21 cellular contexts compared by ENCODE assay signal in the genomic region with DNA sequence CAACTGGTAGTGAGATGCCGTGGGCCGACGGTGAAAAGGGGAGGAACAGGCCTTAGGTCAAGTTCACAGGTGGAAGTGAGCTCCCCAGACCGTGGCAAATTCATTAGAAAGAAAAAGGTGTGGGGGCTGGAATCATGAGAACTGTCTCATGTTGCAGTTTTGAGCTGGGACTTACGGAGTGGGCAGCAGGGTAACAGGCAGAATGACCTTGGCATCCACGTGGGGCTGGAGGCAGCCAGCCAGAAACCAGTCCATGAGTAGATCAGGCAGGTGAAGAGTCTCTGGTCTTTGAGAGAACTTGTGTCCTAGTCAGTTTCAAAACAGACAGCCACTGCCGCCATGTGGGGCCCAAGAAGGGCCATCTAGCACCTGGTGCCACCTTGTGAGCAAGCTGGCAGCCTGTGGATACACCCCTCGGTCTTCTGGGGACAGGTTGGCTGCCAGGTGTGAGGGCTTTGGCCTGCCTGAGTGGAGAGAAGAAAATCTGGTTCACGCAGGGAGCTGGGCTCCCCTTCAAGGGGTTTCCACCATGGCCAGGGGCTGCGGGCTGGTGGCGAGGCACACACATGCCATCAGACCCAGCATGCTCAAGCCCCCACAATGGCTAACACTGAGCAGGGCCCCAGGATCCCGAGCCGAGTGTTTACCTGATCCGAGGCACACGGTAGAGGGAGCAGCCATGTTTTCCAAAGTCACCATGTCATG. TPM values are rescaled to one million over a fixed set of nuclear protein-coding genes. Genes with fewer than 3 reads are reported as not detected.
DNase-seq lines count a peak whose midpoint lies in the region; ATAC-seq and TF ChIP-seq lines count a peak whose summit lies in the region.
"Had no signal": no experiment of that assay in that cellular context is flagged by ENCODE, and none has a peak within 500 bp of the region (broad histone marks: within the 10 kb centered on the region; RNA-seq: fewer than 3 reads in every experiment).

No MANE protein-coding gene starts in this region.

- peaks cover 45% of the 10 kb centered on the region for H3K4me1 Mint-ChIP-seq in activated CD4-positive, alpha-beta T cell treated with anti-CD3 and anti-CD28 coated beads for 36 hours
- H3K4me1 Mint-ChIP-seq in CD14-positive monocyte (peaks cover 37% of the 10 kb centered on the region), T-helper 17 cell (peaks cover 31% of the 10 kb centered on the region), MCF 10A (ENCODE audit: insufficient read depth, unreplicated experiment) (peaks cover 12% of the 10 kb centered on the region)

- no peak for ATAC-seq in activated CD4-positive, alpha-beta T cell treated with anti-CD3 and anti-CD28 coated beads for 36 hours
- no peak for ATAC-seq in T-helper 17 cell
- no peak for ATAC-seq in SK-N-SH treated with all-trans-retinoic acid at 6 μM for 48 hours

- H3K36me3 Mint-ChIP-seq in activated CD4-positive, alpha-beta T cell treated with anti-CD3 and anti-CD28 coated beads for 36 hours (ENCODE audit: low read depth) = peaks cover 28% of the 10 kb centered on the region
- H3K36me3 Mint-ChIP-seq in CD14-positive monocyte (peaks cover 42 to 66% of the 10 kb centered on the region in 2 donors), T-helper 17 cell (ENCODE audit: low read depth) (peaks cover 2% of the 10 kb centered on the region), MCF 10A (ENCODE audit: insufficient read depth, unreplicated experiment) (peaks cover 43% of the 10 kb centered on the region)

- intact Hi-C loops in activated CD4-positive, alpha-beta T cell treated with anti-CD3 and anti-CD28 coated beads for 36 hours (cut with DNase I, micrococcal nuclease) = no loop called here
- intact Hi-C loops in CD14-positive monocyte (cut with micrococcal nuclease) = loop anchor here in 1 of 2 donors (2.0 to 5.0 kb wide), 2 partner anchors 125 to 344 kb away; no protein-coding TSS in a partner anchor
- intact Hi-C loops in MCF 10A (cut with micrococcal nuclease) = loop anchor here (5.0 kb wide), 1 partner anchor 104 kb away; no protein-coding TSS in a partner anchor

- H3K9me3 Mint-ChIP-seq in activated CD4-positive, alpha-beta T cell treated with anti-CD3 and anti-CD28 coated beads for 36 hours (ENCODE audit: low read depth) = no peaks in the 10 kb centered on the region
- H3K9me3 Mint-ChIP-seq in CD14-positive monocyte (no peaks in the 10 kb centered on the region), MCF 10A (ENCODE audit: unreplicated experiment) (no peaks in the 10 kb centered on the region)
- H3K9me3 Mint-ChIP-seq: CD8-positive, alpha-beta memory T cell; IgD-negative memory B cell had no signal

- no TSS peak for BruUV-seq in MCF 10A (replicated peaks; lab: Mats Ljungman, UMichigan)

- POLR2A ChIA-PET in activated CD4-positive, alpha-beta T cell treated with anti-CD3 and anti-CD28 coated beads for 36 hours (lab: Charles Lee) = interaction anchor here (1.2 kb wide), 1 partner anchor 81 kb away, joined by 4 read pairs; no protein-coding TSS in a partner anchor
- POLR2A ChIA-PET in MCF 10A (lab: Yijun Ruan, JAX) = interaction anchor here (1.0 kb wide), 1 partner anchor 25 kb away, joined by 7 read pairs; a partner anchor contains a TSS

- H3K27ac Mint-ChIP-seq in activated CD4-positive, alpha-beta T cell treated with anti-CD3 and anti-CD28 coated beads for 36 hours = peak overlapping the region; percentile 13
- H3K27ac Mint-ChIP-seq in CD14-positive monocyte (peak overlapping the region in 5 of 7 donors; percentile 48 to 63 (median 50)), T-helper 17 cell (peak overlapping the region; percentile 99), MCF 10A (ENCODE audit: low read depth, unreplicated experiment) (no peak overlapping the region)

- no peak for DNase-seq in activated CD4-positive, alpha-beta T cell treated with anti-CD3 and anti-CD28 coated beads for 36 hours
- DNase-seq in activated CD4-positive, alpha-beta T cell treated with anti-CD3 and anti-CD28 coated beads, Interleukin-2, amount 50 U/mL, for 48 hours = no peak
- DNase-seq in CD14-positive monocyte (ENCODE audit: low spot score) (no peak), T-helper 17 cell (no peak), left kidney (ENCODE audit: low read depth, low spot score) (peak; percentile 42), MCF 10A (ENCODE audit: unreplicated experiment) (no peak), NCI-H2107 (lab: John Stamatoyannopoulos, UW) (no peak)
- DNase-seq: Calu3, DMS153, Karpas-422, NCI-H1417, NCI-H1694 treated with DMSO at 0.1 percent for 48 hours, NCI-H2081 treated with DMSO at 0.1 percent for 48 hours, NCI-H446, PC-9, RPMI8226, SHP77 treated with DMSO at 0.1 percent for 48 hours had no signal

- H3K27me3 Mint-ChIP-seq in activated CD4-positive, alpha-beta T cell treated with anti-CD3 and anti-CD28 coated beads for 36 hours = no peaks in the 10 kb centered on the region
- peaks cover 0 to 2% (median 1%) of the 10 kb centered on the region in 3 donors for H3K27me3 Mint-ChIP-seq in CD14-positive monocyte (ENCODE audit: low read depth in 3 of 3)
- no peaks in the 10 kb centered on the region for H3K27me3 Mint-ChIP-seq in T-helper 17 cell
- H3K27me3 Mint-ChIP-seq in MCF 10A (ENCODE audit: insufficient read depth, unreplicated experiment) = no peaks in the 10 kb centered on the region
- H3K27me3 Mint-ChIP-seq: IgD-negative memory B cell had no signal

- H3K9me3 ChIP-seq in T-helper 17 cell (ENCODE audit: control insufficient read depth, low read length, poor library complexity, severe bottlenecking) = no peaks in the 10 kb centered on the region
- H3K9me3 ChIP-seq: BLaER1 treated with 17β-estradiol and CSF1 and Interleukin-3, amounts not matched to agents 10 nM and 100 nM had no signal

- CTCF ChIA-PET in activated CD4-positive, alpha-beta T cell treated with anti-CD3 and anti-CD28 coated beads for 36 hours (lab: Charles Lee) = interaction anchor here (0.6 to 6.9 kb wide), 22 partner anchors 10 to 213 kb away, joined by 3 to 123 read pairs (median 6); a partner anchor contains a TSS
- CTCF ChIA-PET in MCF 10A (lab: Yijun Ruan, JAX) = interaction anchor here (0.6 to 7.5 kb wide), 30 partner anchors 9 to 335 kb away, joined by 3 to 176 read pairs (median 4); a partner anchor contains a TSS

- no peak for TF ChIP-seq CTCF in CD14-positive monocyte (IDR thresholded peaks at IDR 0.05)
- TF ChIP-seq CTCF in MCF 10A (IDR thresholded peaks at IDR 0.05; ENCODE audit: unreplicated experiment) = no peak

- no peak overlapping the region for H3K4me3 Mint-ChIP-seq in activated CD4-positive, alpha-beta T cell treated with anti-CD3 and anti-CD28 coated beads for 36 hours
- no peak overlapping the region for H3K4me3 Mint-ChIP-seq in CD14-positive monocyte
- peak overlapping the region; percentile 15 for H3K4me3 Mint-ChIP-seq in T-helper 17 cell
- no peak overlapping the region for H3K4me3 Mint-ChIP-seq in MCF 10A (ENCODE audit: unreplicated experiment)

TF ChIP-seq in SK-N-SH treated with all-trans-retinoic acid at 6 μM for 48 hours, 23 proteins besides CTCF, POLR2A, EP300 and RAD21:
- TF ChIP-seq, protein P1, sequence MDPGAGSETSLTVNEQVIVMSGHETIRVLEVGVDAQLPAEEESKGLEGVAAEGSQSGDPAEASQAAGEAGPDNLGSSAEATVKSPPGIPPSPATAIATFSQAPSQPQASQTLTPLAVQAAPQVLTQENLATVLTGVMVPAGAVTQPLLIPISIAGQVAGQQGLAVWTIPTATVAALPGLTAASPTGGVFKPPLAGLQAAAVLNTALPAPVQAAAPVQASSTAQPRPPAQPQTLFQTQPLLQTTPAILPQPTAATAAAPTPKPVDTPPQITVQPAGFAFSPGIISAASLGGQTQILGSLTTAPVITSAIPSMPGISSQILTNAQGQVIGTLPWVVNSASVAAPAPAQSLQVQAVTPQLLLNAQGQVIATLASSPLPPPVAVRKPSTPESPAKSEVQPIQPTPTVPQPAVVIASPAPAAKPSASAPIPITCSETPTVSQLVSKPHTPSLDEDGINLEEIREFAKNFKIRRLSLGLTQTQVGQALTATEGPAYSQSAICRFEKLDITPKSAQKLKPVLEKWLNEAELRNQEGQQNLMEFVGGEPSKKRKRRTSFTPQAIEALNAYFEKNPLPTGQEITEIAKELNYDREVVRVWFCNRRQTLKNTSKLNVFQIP (CRISPR knock-in tag; IDR thresholded peaks at IDR 0.05; ENCODE audit: borderline replicate concordance, low read depth) = no peak
- no peak for TF ChIP-seq ESRRG (CRISPR knock-in tag; IDR thresholded peaks at IDR 0.05)
- no peak for TF ChIP-seq ZNF8 (CRISPR knock-in tag; IDR thresholded peaks at IDR 0.05)
- TF ChIP-seq ARNTL (CRISPR knock-in tag; IDR thresholded peaks at IDR 0.05; ENCODE audit: borderline replicate concordance, low read depth) = no peak
- no peak for TF ChIP-seq TOX (CRISPR knock-in tag; IDR thresholded peaks at IDR 0.05; ENCODE audit: borderline replicate concordance)

RNA-seq across cellular contexts. Expression of a gene that starts 23.9 kb away (rescaled TPM):
- total RNA-seq in activated CD4-positive, alpha-beta T cell treated with anti-CD3 and anti-CD28 coated beads for 36 hours = 1 to 10 TPM; 3.8 to 4.4 TPM
- under 1 TPM in 1 of 2 donors, not detected in 1; 0.27 TPM for polyA plus RNA-seq in CD14-positive monocyte
- total RNA-seq in T-helper 17 cell (1 to 10 TPM; 3.8 to 3.9 TPM), MCF 10A (2022) (4.8 and 6.6 TPM in 2 replicates)

RNA-seq across cellular contexts. Expression of a gene that starts 24.6 kb away (rescaled TPM):
- total RNA-seq in activated CD4-positive, alpha-beta T cell treated with anti-CD3 and anti-CD28 coated beads for 36 hours = 100 to 1,000 TPM; 310 to 323 TPM
- 100 to 1,000 TPM; 361 to 433 TPM for polyA plus RNA-seq in CD14-positive monocyte
- total RNA-seq in T-helper 17 cell = 100 to 1,000 TPM; 175 to 195 TPM
- 354 and 393 TPM in 2 replicates for total RNA-seq in MCF 10A (2022)

RNA-seq across cellular contexts. Expression of a gene that starts 37.2 kb away (rescaled TPM):
- 10 to 100 TPM; 10.7 to 11.4 TPM for total RNA-seq in activated CD4-positive, alpha-beta T cell treated with anti-CD3 and anti-CD28 coated beads for 36 hours
- not detected for polyA plus RNA-seq in CD14-positive monocyte
- total RNA-seq in T-helper 17 cell (1 to 10 TPM; 3.0 to 6.1 TPM), MCF 10A (2022) (11.9 and 21.7 TPM in 2 replicates)
- polyA plus RNA-seq: CD8-positive, alpha-beta memory T cell; IgD-negative memory B cell had no signal

RNA-seq across cellular contexts. Expression of a gene that starts 46.6 kb away (rescaled TPM):
- total RNA-seq in activated CD4-positive, alpha-beta T cell treated with anti-CD3 and anti-CD28 coated beads for 36 hours = under 1 TPM; 0.19 to 0.27 TPM
- polyA plus RNA-seq in CD14-positive monocyte = not detected
- total RNA-seq in T-helper 17 cell (under 1 TPM; 0.73 to 0.99 TPM), MCF 10A (2022) (0.12 and 0.29 TPM in 2 replicates)
- polyA plus RNA-seq: IgD-negative memory B cell had no signal
